ENCODE assay signal across 8 cellular contexts in the genomic region with DNA sequence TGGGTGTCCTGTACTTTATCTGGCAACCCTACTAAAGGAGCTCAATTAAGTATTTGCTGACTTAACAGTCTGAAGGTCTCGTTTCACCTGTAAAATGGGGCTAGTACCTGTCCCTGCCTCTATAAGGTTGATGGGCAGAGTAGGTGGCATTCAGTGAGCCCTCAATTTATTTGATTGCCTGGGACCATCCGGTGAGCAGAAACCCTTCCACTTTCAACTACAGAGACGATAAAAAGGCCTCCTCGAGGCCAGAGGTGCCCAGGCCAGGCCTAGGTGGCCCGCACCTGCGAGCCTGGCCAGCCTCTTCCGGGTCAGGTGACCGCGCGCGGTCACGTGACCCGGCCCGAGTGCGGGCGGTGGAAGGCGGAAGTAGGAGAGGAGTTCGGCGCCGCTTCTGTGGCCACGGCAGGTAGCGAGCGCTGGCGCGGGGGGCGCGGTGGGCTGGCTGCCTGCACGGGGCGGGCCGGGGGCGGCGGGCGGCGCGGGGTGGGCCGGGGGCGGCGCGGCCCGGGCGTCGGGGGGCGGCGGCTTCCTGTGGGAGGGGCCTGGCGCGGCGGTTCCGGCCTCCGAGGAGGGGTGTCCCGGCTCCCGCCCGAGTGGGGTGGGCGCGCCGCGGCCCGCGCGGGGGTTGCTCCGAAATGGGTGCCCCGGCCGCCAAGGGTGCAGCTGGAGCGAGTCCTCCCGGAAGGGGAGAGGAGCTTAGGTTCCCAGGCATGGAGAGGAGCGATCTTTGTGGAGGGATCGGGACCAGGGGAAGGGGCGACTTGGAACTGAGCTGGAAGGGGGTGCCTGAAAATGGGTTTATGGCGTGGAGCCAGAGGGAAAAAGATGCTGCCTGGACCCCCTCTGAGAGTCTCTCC. TPM values are rescaled to one million over a fixed set of nuclear protein-coding genes. Genes with fewer than 3 reads are reported as not detected.
DNase-seq lines count a peak whose midpoint lies in the region; ATAC-seq and TF ChIP-seq lines count a peak whose summit lies in the region.

TSS of gene WWP2 (plus strand) at position 350 of the 860 bp plus-strand sequence. CDS start 24,679 bp downstream, outside the sequence.

- H3K36me3 Mint-ChIP-seq in activated CD4-positive, alpha-beta T cell treated with anti-CD3 and anti-CD28 coated beads for 36 hours (ENCODE audit: low read depth), result no peaks in the 10 kb centered on the region
- no peaks in the 10 kb centered on the region for H3K36me3 Mint-ChIP-seq in chondrocyte (ENCODE audit: low read depth)

- H3K27ac Mint-ChIP-seq in activated CD4-positive, alpha-beta T cell treated with anti-CD3 and anti-CD28 coated beads for 36 hours, result peak within 1 kb of the TSS; percentile 98
- H3K27ac Mint-ChIP-seq in chondrocyte (ENCODE audit: unreplicated experiment), result peak within 1 kb of the TSS; percentile 99

- ATAC-seq in GM18517 (IDR thresholded peaks at IDR 0.05; ENCODE audit: unreplicated experiment) (peak; percentile 50), HG03045 (IDR thresholded peaks at IDR 0.05; ENCODE audit: unreplicated experiment) (peak; percentile 80)
- ATAC-seq in activated CD4-positive, alpha-beta T cell treated with anti-CD3 and anti-CD28 coated beads for 36 hours, result peak; percentile 76

- no peaks in the 10 kb centered on the region for H3K27me3 Mint-ChIP-seq in activated CD4-positive, alpha-beta T cell treated with anti-CD3 and anti-CD28 coated beads for 36 hours
- no peaks in the 10 kb centered on the region for H3K27me3 Mint-ChIP-seq in chondrocyte (ENCODE audit: low read depth)

- CTCF ChIA-PET in activated CD4-positive, alpha-beta T cell treated with anti-CD3 and anti-CD28 coated beads for 36 hours (lab: Charles Lee), result interaction anchor here (0.7 to 2.3 kb wide), 6 partner anchors 8 to 656 kb away, joined by 3 to 8 read pairs (median 4); partner anchors contain the start of gene NOB1

- POLR2A ChIA-PET in activated CD4-positive, alpha-beta T cell treated with anti-CD3 and anti-CD28 coated beads for 36 hours (lab: Charles Lee), result interaction anchor here (0.6 to 1.1 kb wide), 5 partner anchors 9 to 527 kb away, joined by 3 to 4 read pairs (median 3); partner anchors contain the start of gene AARS1

- no peaks in the 10 kb centered on the region for H3K9me3 Mint-ChIP-seq in activated CD4-positive, alpha-beta T cell treated with anti-CD3 and anti-CD28 coated beads for 36 hours (ENCODE audit: low read depth)
- H3K9me3 Mint-ChIP-seq in chondrocyte (ENCODE audit: low read depth), result no peaks in the 10 kb centered on the region

- peaks cover 35% of the 10 kb centered on the region for H3K4me1 Mint-ChIP-seq in activated CD4-positive, alpha-beta T cell treated with anti-CD3 and anti-CD28 coated beads for 36 hours
- H3K4me1 Mint-ChIP-seq in chondrocyte (ENCODE audit: low read depth), result peaks cover 10% of the 10 kb centered on the region

- no peak for TF ChIP-seq CTCF in chondrocyte (IDR thresholded peaks at IDR 0.05)

- H3K4me3 Mint-ChIP-seq in activated CD4-positive, alpha-beta T cell treated with anti-CD3 and anti-CD28 coated beads for 36 hours, result peak within 1 kb of the TSS; percentile 91
- peak within 1 kb of the TSS; percentile 91 for H3K4me3 Mint-ChIP-seq in chondrocyte (ENCODE audit: unreplicated experiment)

- intact Hi-C loops in activated CD4-positive, alpha-beta T cell treated with anti-CD3 and anti-CD28 coated beads for 36 hours (cut with DNase I, micrococcal nuclease), result loop anchor here in 1 of 2 experiments (1.0 to 5.0 kb wide), 7 partner anchors 36 to 630 kb away; partner anchors contain the start of genes CHTF8, COG8, NFAT5 and NIP7

- peak; percentile 58 for DNase-seq in A172 (ENCODE audit: low spot score)
- DNase-seq in NCI-H345 (lab: John Stamatoyannopoulos, UW), result peak; percentile 77
- DNase-seq in activated CD4-positive, alpha-beta T cell treated with anti-CD3 and anti-CD28 coated beads for 36 hours, result peak; percentile 86
- DNase-seq in chondrocyte (ENCODE audit: low spot score), result no peak
- peak; percentile 88 for DNase-seq in kidney tubule cell (ENCODE audit: low spot score)
- DNase-seq in stimulated activated CD4-positive, alpha-beta T cell treated with anti-CD3 and anti-CD28 coated beads, Interleukin-1b, Interleukin-23, amount 100 ng/mL, for 1 hour (ENCODE audit: low read depth in 2 of 2), result peak; percentile 46 to 52

RNA-seq across cellular contexts. Expression of gene WWP2, which starts in this region (rescaled TPM):
- 16.4 and 23.2 TPM in 2 replicates for total RNA-seq in A172 (2014; rRNA removed; shearing (Covaris generic))
- 10 to 100 TPM; 43.3 to 44.6 TPM for total RNA-seq in activated CD4-positive, alpha-beta T cell treated with anti-CD3 and anti-CD28 coated beads for 36 hours
- 37.9 to 41.2 TPM (median 39.9 TPM) in 3 replicates for total RNA-seq in chondrocyte
